In genomic region chr17:14329900-14330491, GRCh38 we compare ENCODE assay signal across 1 cellular context.
TF ChIP-seq lines count a peak whose summit lies in the region.

No MANE protein-coding gene starts in this region.

TF ChIP-seq in K562, 482 proteins besides CTCF, POLR2A, EP300 and RAD21:
- TF ChIP-seq MIER1 (IDR thresholded peaks at IDR 0.05; ENCODE audit: low read depth) (no peak), BCOR (IDR thresholded peaks at IDR 0.05) (0 out of 2 replicates have a peak, but pooled peaks have one; percentile 11), ESRRA (IDR thresholded peaks at IDR 0.05; ENCODE audit: borderline replicate concordance, low read depth) (peak; percentile 65), BDP1 (IDR thresholded peaks at IDR 0.05; ENCODE audit: insufficient read depth, insufficient read length) (no peak), ZFP36 (IDR thresholded peaks at IDR 0.05; ENCODE audit: low read depth, low read length, partially characterized antibody) (peak; percentile 87), RBM25 (IDR thresholded peaks at IDR 0.05; ENCODE audit: low read depth, low read length, severe bottlenecking) (peak; percentile 85)
